In the genomic region with DNA sequence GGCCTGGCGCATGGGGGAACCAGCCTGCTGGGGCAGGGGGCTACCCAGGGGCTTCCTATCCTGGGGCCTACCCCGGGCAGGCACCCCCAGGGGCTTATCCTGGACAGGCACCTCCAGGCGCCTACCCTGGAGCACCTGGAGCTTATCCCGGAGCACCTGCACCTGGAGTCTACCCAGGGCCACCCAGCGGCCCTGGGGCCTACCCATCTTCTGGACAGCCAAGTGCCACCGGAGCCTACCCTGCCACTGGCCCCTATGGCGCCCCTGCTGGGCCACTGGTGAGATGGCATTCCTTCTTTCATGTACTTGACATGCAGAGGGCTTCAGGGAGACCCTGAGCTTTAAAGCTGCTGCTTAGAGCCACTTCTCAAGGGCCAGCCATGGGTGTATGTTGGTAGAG, we compare ENCODE assay signal across 8 cellular contexts. TPM values are rescaled to one million over a fixed set of nuclear protein-coding genes. Genes with fewer than 3 reads are reported as not detected.
DNase-seq lines count a peak whose midpoint lies in the region; ATAC-seq and TF ChIP-seq lines count a peak whose summit lies in the region.
"Had no signal": no experiment of that assay in that cellular context is flagged by ENCODE, and none has a peak within 500 bp of the region (broad histone marks: within the 10 kb centered on the region; RNA-seq: fewer than 3 reads in every experiment).

No MANE protein-coding gene starts in this region.

- in situ Hi-C loops in astrocyte of the cerebellum (cut with HindIII; ENCODE audit: low sequenced_read_pairs), result no loop called here

- no peak overlapping the region for H3K27ac Mint-ChIP-seq in HFFc6

- H3K9me3 ChIP-seq in thoracic aorta, result no peaks in the 10 kb centered on the region

- peaks cover 15 to 40% of the 10 kb centered on the region in 2 donors for H3K4me1 ChIP-seq in thoracic aorta (ENCODE audit: control insufficient read depth in 1 of 2, low read depth in 2 of 2)

- DNase-seq in HFFc6 (no peak), astrocyte of the cerebellum (ENCODE audit: low read depth) (no peak), iPS-NIHi11 (ENCODE audit: low spot score) (peak; percentile 64), thoracic aorta (ENCODE audit: low spot score) (no peak), NOMO-1 treated with dmso at 0.1 percent for 144 hours (lab: John Stamatoyannopoulos, UW; ENCODE audit: unreplicated experiment) (no peak)
- no peak for DNase-seq in stimulated activated naive CD4-positive, alpha-beta T cell (lab: John Stamatoyannopoulos, UW)
- DNase-seq in activated CD4-positive, CD25-positive, alpha-beta regulatory T cell treated with anti-CD3 and anti-CD28 coated beads, Interleukin-2, amount 50 U/mL, for 72 hours, result no peak
- DNase-seq: activated T-cell treated with anti-CD3 and anti-CD28 coated beads, Interleukin-2, amount 50 U/mL, for 1 hour had no signal

- peaks cover 29% of the 10 kb centered on the region for H3K4me1 Mint-ChIP-seq in HFFc6 (ENCODE audit: low read depth)

- peaks cover 39% of the 10 kb centered on the region for H3K36me3 ChIP-seq in thoracic aorta

- no peak overlapping the region for H3K4me3 Mint-ChIP-seq in HFFc6

- no peaks in the 10 kb centered on the region for H3K27me3 ChIP-seq in thoracic aorta (replicated peaks; ENCODE audit: insufficient read depth)

- peaks cover 3% of the 10 kb centered on the region; the same call in 1 of the 2 replicates for H3K27me3 Mint-ChIP-seq in HFFc6 (ENCODE audit: insufficient read depth)

- no peak for ATAC-seq in thoracic aorta (ENCODE audit: insufficient number of reproducible peaks, low FRiP score, low read depth)

- peak overlapping the region; percentile 78 to 81 for H3K27ac ChIP-seq in thoracic aorta

- peak; percentile 56 for TF ChIP-seq CTCF in HFFc6 (IDR thresholded peaks at IDR 0.05)
- TF ChIP-seq CTCF in astrocyte of the cerebellum (IDR thresholded peaks at IDR 0.05; ENCODE audit: low read depth, low read length, missing control alignments), result peak; percentile 28
- TF ChIP-seq CTCF in thoracic aorta (IDR thresholded peaks at IDR 0.05), result no peak

- no peaks in the 10 kb centered on the region for H3K9me3 Mint-ChIP-seq in HFFc6

- peaks cover 35% of the 10 kb centered on the region for H3K36me3 Mint-ChIP-seq in HFFc6 (ENCODE audit: low read depth)

- no peak overlapping the region for H3K4me3 ChIP-seq in astrocyte of the cerebellum (ENCODE audit: low read depth, low read length)
- H3K4me3 ChIP-seq in thoracic aorta, result no peak overlapping the region

RNA-seq across cellular contexts. Expression of a gene that starts 9.0 kb away (rescaled TPM):
- 10 to 100 TPM; 70.1 to 83.0 (median 74.7) TPM for total RNA-seq in HFFc6 (2021; fragmentation: NEBNext Ultra II Directional; extraction: Animal tissue kit (Norgen Biotek cat#: 25700))
- total RNA-seq in thoracic aorta, result 100 to 1,000 TPM; 195 to 237 TPM

RNA-seq across cellular contexts. Expression of a gene that starts 53.3 kb away (rescaled TPM):
- total RNA-seq in HFFc6 (2021; fragmentation: NEBNext Ultra II Directional; extraction: Animal tissue kit (Norgen Biotek cat#: 25700)), result 10 to 100 TPM; 21.8 to 58.3 (median 52.5) TPM
- total RNA-seq in thoracic aorta, result under 1 TPM in 1 of 2 donors, not detected in 1; 0.14 TPM

Comparison
In these comparisons a context has a peak if more than half of its experiments do, and no peak if none do; other contexts are left out.
1. RNA of a gene that starts 53.3 kb away (total RNA-seq): 21.8 to 58.3 TPM in HFFc6; 0.14 TPM in thoracic aorta; every median in the first group is over 10 times any median in the second.